ENCODE assay signal across 29 cellular contexts in genomic region chr7:121195010-121195409, GRCh38.
"Had no signal": no experiment of that assay in that cellular context is flagged by ENCODE, and none has a peak within 500 bp of the region (broad histone marks: within the 10 kb centered on the region; RNA-seq: fewer than 3 reads in every experiment).

No MANE protein-coding gene starts in this region.

- H3K9me3 ChIP-seq: colonic mucosa, esophagus squamous epithelium had no signal

- H3K4me3 ChIP-seq: colonic mucosa, esophagus squamous epithelium had no signal

- H3K4me1 ChIP-seq: colonic mucosa, esophagus squamous epithelium had no signal

- H3K27ac ChIP-seq: brain microvascular endothelial cell, colonic mucosa, epithelial cell of prostate, esophagus squamous epithelium, WERI-Rb-1 had no signal

- FAIRE-seq: astrocyte, endometrium, endothelial cell of umbilical vein had no signal

- H3K27me3 ChIP-seq: brain microvascular endothelial cell, colonic mucosa, esophagus squamous epithelium had no signal

- H3K36me3 ChIP-seq: brain microvascular endothelial cell, colonic mucosa, esophagus squamous epithelium, WERI-Rb-1 had no signal

- ATAC-seq: activated CD4-positive, CD25-positive, alpha-beta regulatory T cell treated with anti-CD3 and anti-CD28 coated beads, Interleukin-2, amount 50 U/mL, for 24 hours; activated CD8-positive, alpha-beta T cell treated with anti-CD3 and anti-CD28 coated beads for 36 hours; activated T-cell treated with anti-CD3 and anti-CD28 coated beads, Interleukin-2, amount 50 U/mL, for 4 hours; activated T-helper 17 cell treated with anti-CD3 and anti-CD28 coated beads, Interleukin-2, amount 50 U/mL, for 72 hours; T-helper 17 cell had no signal

- DNase-seq: activated B cell treated with CpG ODN at 0.5 μM for 24 hours; activated CD4-positive, alpha-beta T cell treated with anti-CD3 and anti-CD28 coated beads for 48 hours; activated CD4-positive, alpha-beta T cell treated with anti-CD3 and anti-CD28 coated beads, Interleukin-2, amount 50 U/mL, for 1 hour; activated CD4-positive, alpha-beta T cell treated with anti-CD3 and anti-CD28 coated beads, Interleukin-2, amount 50 U/mL, for 48 hours; activated CD8-positive, alpha-beta memory T cell treated with anti-CD3 and anti-CD28 coated beads for 24 hours; activated CD8-positive, alpha-beta T cell treated with anti-CD3 and anti-CD28 coated beads for 36 hours; activated effector memory CD4-positive, alpha-beta T cell treated with Interleukin-2 at 50 U/mL for 16 hours; activated gamma-delta T cell treated with Interleukin-2 at 50 U/mL for 16 hours; activated naive CD4-positive, alpha-beta T cell treated with anti-CD3 and anti-CD28 coated beads, Interleukin-2, amount 50 U/mL, for 16 hours; activated naive CD4-positive, alpha-beta T cell treated with Interleukin-2 at 50 U/mL for 16 hours; activated T-cell treated with anti-CD3 and anti-CD28 coated beads, Interleukin-2, amount 50 U/mL, for 4 hours; amniotic stem cell; anterior cingulate cortex; brain microvascular endothelial cell; caudate nucleus; colonic mucosa; effector CD8-positive, alpha-beta T cell; esophagus squamous epithelium; foreskin melanocyte; head of caudate nucleus; T-helper 17 cell; T1000; WERI-Rb-1 had no signal
